In the genomic region with DNA sequence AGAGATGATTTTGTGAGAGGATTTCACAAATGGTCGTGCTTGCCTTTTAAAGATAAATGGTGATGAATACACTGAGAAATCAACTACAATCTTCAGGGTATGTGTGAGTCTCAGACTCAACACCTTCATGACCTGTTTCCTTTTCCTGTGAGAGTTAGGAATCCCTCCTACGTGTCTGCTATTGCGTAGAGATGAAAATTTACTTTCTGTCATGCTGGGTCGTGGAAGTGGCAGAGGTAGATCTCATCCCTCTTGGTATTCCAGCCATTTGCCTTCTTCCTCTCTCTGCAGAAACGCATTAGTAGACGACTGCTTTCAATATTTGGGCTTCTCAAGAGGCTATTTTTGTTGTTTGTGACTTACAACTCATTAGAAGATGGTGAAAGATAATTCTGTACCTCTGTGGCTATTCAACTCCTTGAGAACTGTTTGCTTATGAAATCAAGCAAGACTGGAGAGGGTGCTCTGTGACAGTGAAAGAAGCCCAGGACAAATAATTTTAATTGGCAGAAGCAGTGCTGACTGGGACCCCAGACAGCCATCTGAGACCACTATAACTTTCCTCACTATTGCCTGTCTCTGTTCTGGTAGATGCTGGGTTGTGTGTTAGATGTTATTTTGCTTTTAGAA, we compare ENCODE assay signal across 13 cellular contexts.
"Had no signal": no experiment of that assay in that cellular context is flagged by ENCODE, and none has a peak within 500 bp of the region (broad histone marks: within the 10 kb centered on the region; RNA-seq: fewer than 3 reads in every experiment).

No MANE protein-coding gene starts in this region.

- H3K36me3 ChIP-seq: brain microvascular endothelial cell had no signal

- H3K27me3 Mint-ChIP-seq: stimulated activated naive CD8-positive, alpha-beta T cell treated with anti-CD3 and anti-CD28 coated beads, Interleukin-15, amount 100 ng/mL, for 72 hours had no signal

- H3K27me3 ChIP-seq: brain microvascular endothelial cell, foreskin keratinocyte, testis had no signal

- H3K4me1 ChIP-seq: foreskin keratinocyte had no signal

- H3K27ac ChIP-seq: brain microvascular endothelial cell, foreskin keratinocyte, testis, VCaP had no signal

- H3K9me3 ChIP-seq: mucosa of descending colon, testis had no signal

- DNase-seq: activated effector memory CD4-positive, alpha-beta T cell treated with Interleukin-2 at 50 U/mL for 16 hours; amygdala; brain microvascular endothelial cell; cerebellar nuclear complex; foreskin keratinocyte; mucosa of descending colon; nephron progenitor cell; stimulated activated CD4-positive, alpha-beta T cell treated with anti-CD3 and anti-CD28 coated beads, Interleukin-2, amount 100 ng/mL, for 48 hours; stimulated activated CD8-positive, alpha-beta memory T cell treated with anti-CD3 and anti-CD28 coated beads, Interleukin-4, amount 100 ng/mL, for 48 hours; stimulated activated naive CD8-positive, alpha-beta T cell treated with anti-CD3 and anti-CD28 coated beads, Interleukin-15, amount 100 ng/mL, for 72 hours; testis had no signal

- H3K9me3 Mint-ChIP-seq: activated naive CD4-positive, alpha-beta T cell treated with anti-CD3 and anti-CD28 coated beads, Interleukin-2, amount 50 U/mL, for 72 hours; nephron progenitor cell; stimulated activated naive CD8-positive, alpha-beta T cell treated with anti-CD3 and anti-CD28 coated beads, Interleukin-15, amount 100 ng/mL, for 72 hours had no signal

- H3K27ac Mint-ChIP-seq: activated naive CD4-positive, alpha-beta T cell treated with anti-CD3 and anti-CD28 coated beads, Interleukin-2, amount 50 U/mL, for 72 hours; nephron progenitor cell had no signal

- H3K4me3 Mint-ChIP-seq: nephron progenitor cell; stimulated activated naive CD8-positive, alpha-beta T cell treated with anti-CD3 and anti-CD28 coated beads, Interleukin-15, amount 100 ng/mL, for 72 hours had no signal

- H3K4me3 ChIP-seq: mucosa of descending colon, testis had no signal

- H3K36me3 Mint-ChIP-seq: activated naive CD4-positive, alpha-beta T cell treated with anti-CD3 and anti-CD28 coated beads, Interleukin-2, amount 50 U/mL, for 72 hours had no signal

- ATAC-seq: activated naive CD4-positive, alpha-beta T cell treated with anti-CD3 and anti-CD28 coated beads, Interleukin-2, amount 50 U/mL, for 72 hours; foreskin keratinocyte; mucosa of descending colon; stimulated activated naive CD8-positive, alpha-beta T cell treated with anti-CD3 and anti-CD28 coated beads, Interleukin-15, amount 100 ng/mL, for 72 hours had no signal
